ENCODE assay signal across 1 cellular context in genomic region chrX:69307736-69308135, GRCh38.
TF ChIP-seq lines count a peak whose summit lies in the region.

No MANE protein-coding gene starts in this region.

TF ChIP-seq in GM23338, 12 proteins besides CTCF, POLR2A, EP300 and RAD21 (continued from another document):
- TF ChIP-seq REST (IDR thresholded peaks at IDR 0.05; ENCODE audit: unreplicated experiment), result no peak
